Comparison of ENCODE assay signal across 1 cellular context in genomic region chr6:11785953-11786579, GRCh38.
A peak's percentile ranks its signal among the peaks of the same experiment; 100 is the strongest.
TF ChIP-seq lines count a peak whose summit lies in the region.

No MANE protein-coding gene starts in this region.

TF ChIP-seq in GM12878, 131 proteins besides CTCF, POLR2A, EP300 and RAD21 (continued from another document and continues in another):
- TF ChIP-seq CUX1 (IDR thresholded peaks at IDR 0.05; ENCODE audit: insufficient replicate concordance, low read depth, low read length) (no peak), USF1 (IDR thresholded peaks at IDR 0.05; ENCODE audit: borderline replicate concordance, extremely low read length, insufficient read depth, low read depth, low read length) (no peak), NFIC (IDR thresholded peaks at IDR 0.05; ENCODE audit: low read depth, low read length) (peak; percentile 87), TCF7 (IDR thresholded peaks at IDR 0.05; ENCODE audit: borderline replicate concordance) (no peak), RUNX3 (IDR thresholded peaks at IDR 0.05; ENCODE audit: low read length) (peak; percentile 95), TCF12 (IDR thresholded peaks at IDR 0.05; ENCODE audit: low read depth, low read length) (peak; percentile 88), SREBF1 (IDR thresholded peaks at IDR 0.05; ENCODE audit: low read length) (no peak), ZBTB40 (IDR thresholded peaks at IDR 0.05; ENCODE audit: borderline replicate concordance) (no peak), ZNF622 (IDR thresholded peaks at IDR 0.05) (no peak), MTA2 (IDR thresholded peaks at IDR 0.05; ENCODE audit: low read depth) (peak; percentile 87), HCFC1 (IDR thresholded peaks at IDR 0.05; ENCODE audit: low read length) (no peak), BRCA1 (IDR thresholded peaks at IDR 0.05; ENCODE audit: low read depth, low read length) (no peak), ATF3 (IDR thresholded peaks at IDR 0.05; ENCODE audit: borderline replicate concordance, extremely low read depth, low read depth, low read length) (no peak), RAD51 (IDR thresholded peaks at IDR 0.05) (peak; percentile 39; the same call in 1 of the 2 replicates), SUPT20H (IDR thresholded peaks at IDR 0.05; ENCODE audit: borderline replicate concordance, control insufficient read depth, low read depth, low read length) (no peak), USF2 (IDR thresholded peaks at IDR 0.05; ENCODE audit: borderline replicate concordance, low read depth, low read length) (no peak), PAX5 (IDR thresholded peaks at IDR 0.05; ENCODE audit: borderline replicate concordance, low read depth, low read length) (peak; percentile 74; the same call in 1 of the 2 replicates), GABPA (IDR thresholded peaks at IDR 0.05; ENCODE audit: low read depth) (0 out of 2 replicates have a peak, but pooled peaks have one; percentile 33), SUZ12 (IDR thresholded peaks at IDR 0.05; ENCODE audit: unreplicated experiment) (no peak), ZBTB33 (IDR thresholded peaks at IDR 0.05) (no peak), ZSCAN29 (IDR thresholded peaks at IDR 0.05) (0 out of 2 replicates have a peak, but pooled peaks have one; percentile 56), ZBTB11 (CRISPR knock-in tag; IDR thresholded peaks at IDR 0.05) (no peak), MTA3 (IDR thresholded peaks at IDR 0.05; ENCODE audit: borderline replicate concordance, low read length) (peak; percentile 87), RELA (IDR thresholded peaks at IDR 0.05; ENCODE audit: borderline replicate concordance, partially characterized antibody) (peak; percentile 70), SIX5 (IDR thresholded peaks at IDR 0.05; ENCODE audit: low read depth, low read length, severe bottlenecking) (no peak), E2F4 (IDR thresholded peaks at IDR 0.05; ENCODE audit: low read depth, low read length) (0 out of 2 replicates have a peak, but pooled peaks have one; percentile 24), NRF1 (conservative IDR thresholded peaks at IDR 0.05; ENCODE audit: low read depth, low read length) (no peak), BCL11A (IDR thresholded peaks at IDR 0.05; ENCODE audit: low read depth, low read length) (peak; percentile 64; the same call in 1 of the 2 replicates), WRNIP1 (IDR thresholded peaks at IDR 0.05; ENCODE audit: borderline replicate concordance, low read depth, low read length) (no peak), REST (IDR thresholded peaks at IDR 0.05; ENCODE audit: low read depth, low read length) (0 out of 2 replicates have a peak, but pooled peaks have one; percentile 10), HDAC6 (IDR thresholded peaks at IDR 0.05; ENCODE audit: unreplicated experiment) (no peak), BMI1 (IDR thresholded peaks at IDR 0.05; ENCODE audit: borderline replicate concordance) (no peak), CREB1 (IDR thresholded peaks at IDR 0.05; ENCODE audit: low read depth) (peak; percentile 88)
